Comparison of ENCODE assay signal across 21 cellular contexts in genomic region chr7:6170571-6171531, GRCh38.
DNase-seq lines count a peak whose midpoint lies in the region; ATAC-seq, FAIRE-seq and TF ChIP-seq lines count a peak whose summit lies in the region.
"Had no signal": no experiment of that assay in that cellular context is flagged by ENCODE, and none has a peak within 500 bp of the region (broad histone marks: within the 10 kb centered on the region; RNA-seq: fewer than 3 reads in every experiment).

No MANE protein-coding gene starts in this region.

- no peak overlapping the region for H3K18ac ChIP-seq in trophoblast cell (ENCODE audit: low read length)

- TF ChIP-seq RAD21 in K562 (CRISPR knock-in tag; conservative IDR thresholded peaks at IDR 0.05 in 1 of 2, IDR thresholded peaks at IDR 0.05 in 1 of 2): no peak

- H4K8ac ChIP-seq in trophoblast cell (ENCODE audit: low read depth, low read length): no peak overlapping the region

- no peak overlapping the region for H4K12ac ChIP-seq in trophoblast cell (ENCODE audit: low read depth, low read length)

- no peak overlapping the region for H2BK120ac ChIP-seq in trophoblast cell (ENCODE audit: insufficient read depth, low read length, poor library complexity)

- CTCF ChIA-PET in K562 (lab: Yijun Ruan, JAX; ENCODE audit: low intra/inter-chr PET ratio): no interaction called here

- no peak overlapping the region for H2BK5ac ChIP-seq in trophoblast cell (ENCODE audit: low read depth, low read length, poor library complexity)

- H3K4me1 Mint-ChIP-seq in activated T-cell treated with anti-CD3 and anti-CD28 coated beads, Interleukin-2, amount 50 U/mL, for 72 hours (ENCODE audit: low read depth): no peaks in the 10 kb centered on the region

- no peak overlapping the region for H3K14ac ChIP-seq in trophoblast cell (ENCODE audit: low read length)

- TF ChIP-seq EP300 in K562 (IDR thresholded peaks at IDR 0.05; ENCODE audit: low read length): no peak

- no peak for TF ChIP-seq POLR2A in K562 (conservative IDR thresholded peaks at IDR 0.05)

- H3K4ac ChIP-seq in trophoblast cell (ENCODE audit: low read depth, low read length): no peak overlapping the region

- H2BK12ac ChIP-seq in trophoblast cell (ENCODE audit: low read length): no peak overlapping the region

- no peaks in the 10 kb centered on the region for H3K36me3 Mint-ChIP-seq in activated T-cell treated with anti-CD3 and anti-CD28 coated beads, Interleukin-2, amount 50 U/mL, for 72 hours (ENCODE audit: insufficient read depth in 2 of 2)

- no peak overlapping the region for H2AK5ac ChIP-seq in trophoblast cell (ENCODE audit: low read length)

- H3K23ac ChIP-seq in trophoblast cell (ENCODE audit: low read length): no peak overlapping the region

- H3K4me1 ChIP-seq in K562 (replicated peaks in 1 of 2; ENCODE audit: control insufficient read depth in 2 of 2, insufficient read depth in 2 of 2, low read length in 2 of 2) (peaks cover 0 to 41% of the 10 kb centered on the region in 2 experiments; a peak in 2 of 5 replicates), trophoblast cell (ENCODE audit: control insufficient read depth in 1 of 2, insufficient read depth in 2 of 2, low read length in 2 of 2) (peaks cover 10 to 15% of the 10 kb centered on the region in 2 experiments)

- BruUV-seq in K562 (replicated peaks; lab: Mats Ljungman, UMichigan): no TSS peak

- no peaks in the 10 kb centered on the region for H3K9me3 Mint-ChIP-seq in activated T-cell treated with anti-CD3 and anti-CD28 coated beads, Interleukin-2, amount 50 U/mL, for 72 hours
- H3K9me3 Mint-ChIP-seq: endodermal cell; naive thymus-derived CD8-positive, alpha-beta T cell had no signal

- no peaks in the 10 kb centered on the region for H3K27me3 Mint-ChIP-seq in activated T-cell treated with anti-CD3 and anti-CD28 coated beads, Interleukin-2, amount 50 U/mL, for 72 hours (ENCODE audit: low read depth)
- H3K27me3 Mint-ChIP-seq: naive thymus-derived CD8-positive, alpha-beta T cell had no signal

- in situ Hi-C loops in K562 (cut with MboI): no loop called here

- no peak for TF ChIP-seq CTCF in K562 (IDR thresholded peaks at IDR 0.05 in 2 of 3, conservative IDR thresholded peaks at IDR 0.05 in 1 of 3; ENCODE audit: insufficient read depth in 2 of 3, low read depth in 1 of 3, low read length in 3 of 3)

- 92% methylated on average over 44 of the region's 59 CpGs for WGBS in K562 (ENCODE audit: insufficient coverage, low coverage, missing lambda C conversion rate)
- WGBS in trophoblast cell (ENCODE audit: extremely low coverage, insufficient coverage, insufficient read length): no CpG with 5 or more reads among the region's 59 CpGs

- H3K4me2 ChIP-seq in K562 (ENCODE audit: insufficient read depth, low read length): no peak overlapping the region
- H3K4me2 ChIP-seq in trophoblast cell (ENCODE audit: low read length): no peak overlapping the region

- peak overlapping the region in 1 of 2 experiments; percentile 2; a peak in 1 of 4 replicates for H3K9ac ChIP-seq in K562 (ENCODE audit: insufficient read depth in 1 of 2, low read depth in 2 of 2, low read length in 2 of 2)
- no peak overlapping the region for H3K9ac ChIP-seq in trophoblast cell (ENCODE audit: low read length)
- H3K9ac ChIP-seq: GM23248 had no signal

- no peak overlapping the region for H3K27ac Mint-ChIP-seq in activated T-cell treated with anti-CD3 and anti-CD28 coated beads, Interleukin-2, amount 50 U/mL, for 72 hours

- DNase-seq in activated T-cell treated with anti-CD3 and anti-CD28 coated beads, Interleukin-2, amount 50 U/mL, for 72 hours: no peak
- no peak for DNase-seq in activated T-cell treated with anti-CD3 and anti-CD28 coated beads, Interleukin-2, amount 50 U/mL, for 48 hours
- peak; percentile 42 for DNase-seq in H7
- no peak for DNase-seq in K562 (ENCODE audit: extremely low read depth in 1 of 4, low spot score in 3 of 4)
- no peak for DNase-seq in trophoblast cell
- no peak for DNase-seq in stimulated activated CD4-positive, alpha-beta T cell treated with anti-CD3 and anti-CD28 coated beads, Interleukin-2, amount 100 ng/mL, for 48 hours
- DNase-seq: activated CD4-positive, alpha-beta T cell treated with anti-CD3 and anti-CD28 coated beads, Interleukin-2, amount 50 U/mL, for 4 hours; amygdala; DMS79 treated with DMSO at 0.1 percent for 48 hours; GM23248; naive thymus-derived CD8-positive, alpha-beta T cell; NCI-H1930; NCI-H446; stimulated activated CD8-positive, alpha-beta memory T cell treated with anti-CD3 and anti-CD28 coated beads, Interleukin-4, amount 100 ng/mL, for 48 hours had no signal

- H3K79me2 ChIP-seq in K562 (ENCODE audit: control insufficient read depth, insufficient read depth, low read length) (no peaks in the 10 kb centered on the region), trophoblast cell (ENCODE audit: control insufficient read depth, insufficient read depth, low read length, poor library complexity) (no peaks in the 10 kb centered on the region)

- intact Hi-C loops in K562 (cut with micrococcal nuclease): no loop called here

- H3K4me3 ChIP-seq in H7 (ENCODE audit: insufficient read depth, low read depth, low read length) (no peak overlapping the region), K562 (no peak overlapping the region), trophoblast cell (ENCODE audit: low read depth, low read length) (no peak overlapping the region)
- H3K4me3 ChIP-seq: GM23248, thoracic aorta had no signal

- no peaks in the 10 kb centered on the region for H3K27me3 ChIP-seq in H7 (ENCODE audit: control insufficient read depth, insufficient read depth, low read length)
- no peaks in the 10 kb centered on the region for H3K27me3 ChIP-seq in K562 (ENCODE audit: control insufficient read depth in 2 of 2, insufficient read depth in 2 of 2, low read length in 2 of 2)
- H3K27me3 ChIP-seq in trophoblast cell (ENCODE audit: insufficient read depth, low read length): no peaks in the 10 kb centered on the region
- H3K27me3 ChIP-seq: heart right ventricle had no signal

- no peak for ATAC-seq in activated T-cell treated with anti-CD3 and anti-CD28 coated beads, Interleukin-2, amount 50 U/mL, for 72 hours (replicated peaks in 1 of 2)
- ATAC-seq in K562 (no peak), GM18502 (IDR thresholded peaks at IDR 0.05; ENCODE audit: poor library complexity, unreplicated experiment) (no peak), GM21825 (IDR thresholded peaks at IDR 0.05; ENCODE audit: unreplicated experiment) (no peak)

- no peaks in the 10 kb centered on the region for H3K9me1 ChIP-seq in K562 (ENCODE audit: control insufficient read depth, insufficient read depth, low read length)

- H2AFZ ChIP-seq in K562 (ENCODE audit: low read depth, low read length) (no peak overlapping the region), trophoblast cell (ENCODE audit: insufficient read depth, low read length, poor library complexity) (no peak overlapping the region)
- H2AFZ ChIP-seq: GM23248 had no signal

- H3K4me3 Mint-ChIP-seq in activated T-cell treated with anti-CD3 and anti-CD28 coated beads, Interleukin-2, amount 50 U/mL, for 72 hours: peak overlapping the region; percentile 15 to 20
- H3K4me3 Mint-ChIP-seq: endodermal cell had no signal

- peak overlapping the region; percentile 9 for H4K91ac ChIP-seq in trophoblast cell (ENCODE audit: low read depth, low read length)

- H3K27ac ChIP-seq in K562 (ENCODE audit: extremely low read depth, low read depth, low read length): no peak overlapping the region
- no peak overlapping the region for H3K27ac ChIP-seq in trophoblast cell (ENCODE audit: low read depth, low read length)
- H3K27ac ChIP-seq: GM23248, thoracic aorta had no signal

- POLR2A ChIA-PET in K562 (lab: Yijun Ruan, JAX): interaction anchor here (1.4 kb wide), 1 partner anchor 13 kb away, joined by 4 read pairs; no protein-coding TSS in a partner anchor

- H3K9me3 ChIP-seq in K562 (replicated peaks; ENCODE audit: control insufficient read depth, insufficient read depth, low read depth, low read length): no peaks in the 10 kb centered on the region
- no peaks in the 10 kb centered on the region for H3K9me3 ChIP-seq in trophoblast cell (ENCODE audit: insufficient read depth, low read depth, low read length)
- H3K9me3 ChIP-seq: heart right ventricle, thoracic aorta had no signal

- H4K20me1 ChIP-seq in K562 (replicated peaks; ENCODE audit: control insufficient read depth, insufficient read depth, low read length): no peaks in the 10 kb centered on the region

- no peak for FAIRE-seq in K562 (lab: Jason Lieb, UNC)
- FAIRE-seq: GM18507, TTC549 had no signal

- H3K79me1 ChIP-seq in trophoblast cell (ENCODE audit: low read length): peaks cover 2% of the 10 kb centered on the region

- H3K36me3 ChIP-seq in H7 (replicated peaks; ENCODE audit: control insufficient read depth, insufficient read depth, low read length) (peaks cover 2% of the 10 kb centered on the region; the same call in 1 of the 2 replicates), K562 (ENCODE audit: control insufficient read depth, insufficient read depth, low read length) (peaks cover 20% of the 10 kb centered on the region; the same call in 1 of the 3 replicates), trophoblast cell (ENCODE audit: control insufficient read depth in 1 of 2, insufficient read depth in 2 of 2, low read length in 2 of 2) (peaks cover 20 to 25% of the 10 kb centered on the region in 2 experiments)

TF ChIP-seq in K562, 482 proteins besides CTCF, POLR2A, EP300 and RAD21:
- TF ChIP-seq RBBP5 (IDR thresholded peaks at IDR 0.05; ENCODE audit: borderline replicate concordance, insufficient read depth, low read length, poor library complexity, severe bottlenecking) (no peak), POLR2G (IDR thresholded peaks at IDR 0.05; ENCODE audit: low read depth, low read length) (peak; percentile 41)
